In the genomic region with DNA sequence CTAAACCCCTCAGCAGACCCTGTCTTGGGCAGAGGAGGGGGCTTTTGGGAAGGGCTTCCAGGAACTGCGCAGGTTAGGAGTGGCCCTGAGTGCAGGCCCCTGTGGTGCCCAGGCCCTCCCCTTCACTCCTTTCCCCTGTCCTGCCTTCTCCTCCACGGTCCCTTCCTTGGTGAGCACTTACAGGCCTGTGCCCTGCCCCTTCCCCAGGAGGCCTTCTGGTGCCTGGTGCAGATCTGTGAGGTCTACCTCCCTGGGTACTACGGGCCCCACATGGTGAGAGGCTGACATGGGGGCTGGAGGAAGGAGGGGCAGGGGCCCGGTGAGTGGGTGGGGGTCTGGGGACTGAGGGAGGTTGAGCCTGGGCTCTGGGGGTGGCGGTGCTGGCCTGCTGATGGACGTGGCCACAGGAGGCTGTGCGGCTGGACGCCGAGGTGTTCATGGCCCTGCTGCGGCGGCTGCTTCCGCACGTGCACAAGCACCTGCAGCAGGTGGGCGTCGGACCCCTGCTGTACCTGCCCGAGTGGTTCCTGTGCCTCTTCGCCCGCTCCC, we compare ENCODE assay signal across 12 cellular contexts. TPM values are rescaled to one million over a fixed set of nuclear protein-coding genes. Genes with fewer than 3 reads are reported as not detected.
DNase-seq lines count a peak whose midpoint lies in the region; ATAC-seq and TF ChIP-seq lines count a peak whose summit lies in the region.
"Had no signal": no experiment of that assay in that cellular context is flagged by ENCODE, and none has a peak within 500 bp of the region (broad histone marks: within the 10 kb centered on the region; RNA-seq: fewer than 3 reads in every experiment).

No MANE protein-coding gene starts in this region.

- H4K20me1 ChIP-seq in IMR-90 (ENCODE audit: insufficient read depth, low read length): no peaks in the 10 kb centered on the region

- no peak for DNase-seq in CD4-positive, alpha-beta memory T cell
- no peak for DNase-seq in IMR-90
- no peak for DNase-seq in activated naive CD8-positive, alpha-beta T cell treated with anti-CD3 and anti-CD28 coated beads for 36 hours
- no peak for DNase-seq in natural killer cell treated with Interleukin-12 subunit alpha and Interleukin-12 subunit beta and Interleukin-15 and Interleukin-18, amount 100 ng/mL, for 72 hours (ENCODE audit: low spot score)
- DNase-seq in NCI-H2029 (lab: John Stamatoyannopoulos, UW): no peak
- no peak for DNase-seq in GM03348 (ENCODE audit: low spot score)
- DNase-seq: PC-9 had no signal

- H4K5ac ChIP-seq in IMR-90 (ENCODE audit: low read depth, low read length): no peak overlapping the region

- TF ChIP-seq CTCF in IMR-90 (conservative IDR thresholded peaks at IDR 0.05; ENCODE audit: low read depth, low read length): no peak

- peak overlapping the region in 1 of 2 donors; percentile 77 for H3K4me3 ChIP-seq in CD4-positive, alpha-beta memory T cell (ENCODE audit: low read length in 2 of 2)
- no peak overlapping the region for H3K4me3 ChIP-seq in IMR-90 (ENCODE audit: insufficient read depth, low read depth, low read length)
- H3K4me3 ChIP-seq: PC-9, prostate gland had no signal

- H3K9ac ChIP-seq in IMR-90 (ENCODE audit: low read depth, low read length): no peak overlapping the region

- H3K4me2 ChIP-seq in IMR-90 (ENCODE audit: low read depth, low read length): no peak overlapping the region
- H3K4me2 ChIP-seq: PC-9 had no signal

- H2BK15ac ChIP-seq in IMR-90 (ENCODE audit: low read depth, low read length): no peak overlapping the region

- no CpG with 5 or more reads among the region's 18 CpGs for whole genome bisulfite sequencing in IMR-90 (ENCODE audit: extremely low coverage in 2 of 2, insufficient read length in 1 of 2), 2 experiments

- peak overlapping the region; percentile 64 to 98 (median 92) for H3K27ac Mint-ChIP-seq in CD4-positive, alpha-beta memory T cell
- peak overlapping the region; percentile 96 for H3K27ac Mint-ChIP-seq in activated naive CD8-positive, alpha-beta T cell treated with anti-CD3 and anti-CD28 coated beads for 36 hours
- peak overlapping the region; percentile 97 for H3K27ac Mint-ChIP-seq in natural killer cell treated with Interleukin-12 subunit alpha and Interleukin-12 subunit beta and Interleukin-15 and Interleukin-18, amount 100 ng/mL, for 72 hours

- no TSS peak for BruUV-seq in IMR-90 (replicated peaks; lab: Mats Ljungman, UMichigan)

- peaks cover 39 to 88% (median 53%) of the 10 kb centered on the region in 4 donors for H3K4me1 Mint-ChIP-seq in CD4-positive, alpha-beta memory T cell
- peaks cover 58% of the 10 kb centered on the region for H3K4me1 Mint-ChIP-seq in activated naive CD8-positive, alpha-beta T cell treated with anti-CD3 and anti-CD28 coated beads for 36 hours
- H3K4me1 Mint-ChIP-seq in natural killer cell treated with Interleukin-12 subunit alpha and Interleukin-12 subunit beta and Interleukin-15 and Interleukin-18, amount 100 ng/mL, for 72 hours (ENCODE audit: low read depth in 2 of 2): peaks cover 49 to 50% of the 10 kb centered on the region in 2 donors

- H3K27me3 Mint-ChIP-seq in CD4-positive, alpha-beta memory T cell: no peaks in the 10 kb centered on the region
- H3K27me3 Mint-ChIP-seq in activated naive CD8-positive, alpha-beta T cell treated with anti-CD3 and anti-CD28 coated beads for 36 hours: no peaks in the 10 kb centered on the region
- H3K27me3 Mint-ChIP-seq in natural killer cell treated with Interleukin-12 subunit alpha and Interleukin-12 subunit beta and Interleukin-15 and Interleukin-18, amount 100 ng/mL, for 72 hours: no peaks in the 10 kb centered on the region

- peaks cover 84% of the 10 kb centered on the region for H3K4me1 ChIP-seq in CD4-positive, alpha-beta memory T cell (ENCODE audit: insufficient read depth, low read length)
- peaks cover 3% of the 10 kb centered on the region for H3K4me1 ChIP-seq in IMR-90 (ENCODE audit: control insufficient read depth, insufficient read depth, low read length)
- H3K4me1 ChIP-seq: prostate gland had no signal

- peak overlapping the region; percentile 93 to 100 (median 96) for H3K4me3 Mint-ChIP-seq in CD4-positive, alpha-beta memory T cell
- peak overlapping the region; percentile 90 for H3K4me3 Mint-ChIP-seq in activated naive CD8-positive, alpha-beta T cell treated with anti-CD3 and anti-CD28 coated beads for 36 hours
- H3K4me3 Mint-ChIP-seq in natural killer cell treated with Interleukin-12 subunit alpha and Interleukin-12 subunit beta and Interleukin-15 and Interleukin-18, amount 100 ng/mL, for 72 hours: peak overlapping the region; percentile 83

- no peak overlapping the region for H2BK20ac ChIP-seq in IMR-90 (ENCODE audit: low read depth, low read length)

- TF ChIP-seq POLR2A in IMR-90 (IDR thresholded peaks at IDR 0.05; ENCODE audit: low read depth, low read length): no peak

- no peaks in the 10 kb centered on the region for H3K9me1 ChIP-seq in IMR-90 (ENCODE audit: insufficient read depth, low read length)

- no peak overlapping the region for H2AFZ ChIP-seq in IMR-90 (replicated peaks; ENCODE audit: low read length, poor library complexity)
- H2AFZ ChIP-seq: PC-9 had no signal

- H3K56ac ChIP-seq in IMR-90 (ENCODE audit: extremely low read depth, insufficient read depth, low read length): no peak overlapping the region

- TF ChIP-seq RAD21 in IMR-90 (IDR thresholded peaks at IDR 0.05; ENCODE audit: low read length): no peak

- H3K18ac ChIP-seq in IMR-90 (ENCODE audit: low read depth, low read length): no peak overlapping the region

- no peak overlapping the region for H3K14ac ChIP-seq in IMR-90 (replicated peaks; ENCODE audit: low read depth, low read length)

- H2BK5ac ChIP-seq in IMR-90 (ENCODE audit: low read depth, low read length, poor library complexity, severe bottlenecking): no peak overlapping the region

- no peaks in the 10 kb centered on the region for H3K9me3 Mint-ChIP-seq in CD4-positive, alpha-beta memory T cell
- no peaks in the 10 kb centered on the region for H3K9me3 Mint-ChIP-seq in activated naive CD8-positive, alpha-beta T cell treated with anti-CD3 and anti-CD28 coated beads for 36 hours
- no peaks in the 10 kb centered on the region for H3K9me3 Mint-ChIP-seq in natural killer cell treated with Interleukin-12 subunit alpha and Interleukin-12 subunit beta and Interleukin-15 and Interleukin-18, amount 100 ng/mL, for 72 hours

- no peak overlapping the region for H3K4ac ChIP-seq in IMR-90 (ENCODE audit: low read depth, low read length)

- ATAC-seq in IMR-90 (ENCODE audit: low read depth) (no peak), HG02981 (IDR thresholded peaks at IDR 0.05; ENCODE audit: unreplicated experiment) (no peak)
- no peak for ATAC-seq in natural killer cell treated with Interleukin-12 subunit alpha and Interleukin-12 subunit beta and Interleukin-15 and Interleukin-18, amount 100 ng/mL, for 72 hours

- no peak overlapping the region for H3K23ac ChIP-seq in IMR-90 (ENCODE audit: low read depth, low read length)

- H3K79me1 ChIP-seq in IMR-90 (ENCODE audit: low read depth in 1 of 2, low read length in 2 of 2): no peaks in the 10 kb centered on the region

- dilution Hi-C loops in IMR-90 (cut with HindIII; ENCODE audit: low sequenced_read_pairs, unreplicated experiment): no loop called here

- H3K36me3 Mint-ChIP-seq in CD4-positive, alpha-beta memory T cell: peaks cover 20 to 35% of the 10 kb centered on the region in 2 donors
- peaks cover 41% of the 10 kb centered on the region for H3K36me3 Mint-ChIP-seq in activated naive CD8-positive, alpha-beta T cell treated with anti-CD3 and anti-CD28 coated beads for 36 hours
- H3K36me3 Mint-ChIP-seq in natural killer cell treated with Interleukin-12 subunit alpha and Interleukin-12 subunit beta and Interleukin-15 and Interleukin-18, amount 100 ng/mL, for 72 hours: no peaks in the 10 kb centered on the region

- intact Hi-C loops in CD4-positive, alpha-beta memory T cell (cut with micrococcal nuclease): no loop called here
- intact Hi-C loops in IMR-90 (cut with micrococcal nuclease): no loop called here

- H4K8ac ChIP-seq in IMR-90 (ENCODE audit: low read depth in 2 of 2, low read length in 2 of 2): no peak overlapping the region

- H2AK5ac ChIP-seq in IMR-90 (ENCODE audit: low read depth, low read length): no peak overlapping the region

- no peaks in the 10 kb centered on the region for H3K27me3 ChIP-seq in CD4-positive, alpha-beta memory T cell (ENCODE audit: insufficient read depth, low read length)
- H3K27me3 ChIP-seq in IMR-90 (ENCODE audit: control insufficient read depth, insufficient read depth, low read length): peaks cover 39% of the 10 kb centered on the region

- CTCF ChIA-PET in CD4-positive, alpha-beta memory T cell (lab: Charles Lee; ENCODE audit: partially characterized antibody): interaction anchor here (1.1 to 3.4 kb wide), 2 partner anchors 31 to 78 kb away, joined by 3 to 21 read pairs; a partner anchor contains a TSS
- CTCF ChIA-PET in IMR-90 (lab: Yijun Ruan, JAX): interaction anchor here (0.6 kb wide), 1 partner anchor 12 kb away, joined by 4 read pairs; no protein-coding TSS in a partner anchor

- peak overlapping the region; percentile 65 for H2AK9ac ChIP-seq in IMR-90 (replicated peaks; ENCODE audit: low read depth, low read length, poor library complexity)

- H2BK120ac ChIP-seq in IMR-90 (ENCODE audit: low read depth, low read length): no peak overlapping the region

- no peak overlapping the region for H4K91ac ChIP-seq in IMR-90 (ENCODE audit: insufficient read depth, low read depth, low read length)

- POLR2A ChIA-PET in CD4-positive, alpha-beta memory T cell (lab: Charles Lee; ENCODE audit: partially characterized antibody): interaction anchor here (0.7 to 21.5 kb wide), 12 partner anchors 8 to 129 kb away, joined by 3 to 2262 read pairs (median 17); a partner anchor contains a TSS
- POLR2A ChIA-PET in IMR-90 (lab: Charles Lee; ENCODE audit: unreplicated experiment): interaction anchor here (0.6 kb wide), 2 partner anchors 31 to 108 kb away, joined by 6 to 12 read pairs; a partner anchor contains a TSS

- in situ Hi-C loops in IMR-90 (cut with MboI; ENCODE audit: low sequenced_read_pairs): no loop called here

- no peaks in the 10 kb centered on the region for H3K9me3 ChIP-seq in CD4-positive, alpha-beta memory T cell (ENCODE audit: control insufficient read depth in 1 of 2, low read length in 2 of 2)
- H3K9me3 ChIP-seq in IMR-90 (ENCODE audit: control insufficient read depth, insufficient read depth, low read length): no peaks in the 10 kb centered on the region
- H3K9me3 ChIP-seq: prostate gland had no signal

- peaks cover 22% of the 10 kb centered on the region for H3K36me3 ChIP-seq in CD4-positive, alpha-beta memory T cell (ENCODE audit: insufficient read depth, low read length)
- H3K36me3 ChIP-seq in IMR-90 (ENCODE audit: control insufficient read depth, insufficient read depth, low read length): no peaks in the 10 kb centered on the region
- H3K36me3 ChIP-seq: prostate gland had no signal

- H3K27ac ChIP-seq in CD4-positive, alpha-beta memory T cell (ENCODE audit: low read depth, low read length): peak overlapping the region; percentile 81
- H3K27ac ChIP-seq in IMR-90 (ENCODE audit: insufficient read depth, low read length): no peak overlapping the region
- H3K27ac ChIP-seq: PC-9, prostate gland had no signal

RNA-seq across cellular contexts. Expression of a gene that starts 2.6 kb away (rescaled TPM):
- total RNA-seq in CD4-positive, alpha-beta memory T cell: 100 to 1,000 TPM; 371 to 382 TPM
- 100 to 1,000 TPM; 316 to 331 TPM for polyA plus RNA-seq in CD4-positive, alpha-beta memory T cell
- total RNA-seq in IMR-90 (2012; rRNA removed): under 0.01 and 0.18 TPM in 2 replicates
- polyA plus RNA-seq in IMR-90 (2012; rRNA removed): 0.07 and 0.11 TPM in 2 replicates
- polyA plus RNA-seq in IMR-90 (2012; cell fraction: cytosol; rRNA removed): 0.09 and 0.12 TPM in 2 replicates
- polyA plus RNA-seq in IMR-90 (2012; cell fraction: nucleus; rRNA removed; ENCODE audit: low replicate concordance): 0.44 and 0.94 TPM in 2 replicates
- total RNA-seq in activated naive CD8-positive, alpha-beta T cell treated with anti-CD3 and anti-CD28 coated beads for 36 hours: 100 to 1,000 TPM; 117 to 121 TPM
- total RNA-seq in natural killer cell treated with Interleukin-12 subunit alpha and Interleukin-12 subunit beta and Interleukin-15 and Interleukin-18, amount 100 ng/mL, for 72 hours: 10 to 100 TPM; 79.5 to 88.8 TPM
- total RNA-seq: NCI-H460, PC-9 had no signal
- polyA plus RNA-seq: keratinocyte had no signal

RNA-seq across cellular contexts. Expression of a gene that starts 4.8 kb away (rescaled TPM):
- total RNA-seq in CD4-positive, alpha-beta memory T cell: 100 to 1,000 TPM; 159 to 161 TPM
- polyA plus RNA-seq in CD4-positive, alpha-beta memory T cell: 100 to 1,000 TPM; 474 to 774 TPM
- total RNA-seq in IMR-90 (2012; rRNA removed): 294 and 313 TPM in 2 replicates
- polyA plus RNA-seq in IMR-90 (2012; rRNA removed): 228 and 260 TPM in 2 replicates
- polyA plus RNA-seq in IMR-90 (2012; cell fraction: cytosol; rRNA removed): 268 and 304 TPM in 2 replicates
- polyA plus RNA-seq in IMR-90 (2012; cell fraction: nucleus; rRNA removed; ENCODE audit: low replicate concordance): 122 and 203 TPM in 2 replicates
- 100 to 1,000 TPM; 262 to 269 TPM for total RNA-seq in activated naive CD8-positive, alpha-beta T cell treated with anti-CD3 and anti-CD28 coated beads for 36 hours
- total RNA-seq in natural killer cell treated with Interleukin-12 subunit alpha and Interleukin-12 subunit beta and Interleukin-15 and Interleukin-18, amount 100 ng/mL, for 72 hours: 100 to 1,000 TPM; 317 to 378 TPM

RNA-seq across cellular contexts. Expression of a gene that starts 9.0 kb away (rescaled TPM):
- 1 to 10 TPM; 2.3 to 3.3 TPM for total RNA-seq in CD4-positive, alpha-beta memory T cell
- polyA plus RNA-seq in CD4-positive, alpha-beta memory T cell: under 1 TPM; 0.45 to 0.81 TPM
- total RNA-seq in IMR-90 (2012; rRNA removed): under 0.01 TPM in 2 replicates
- polyA plus RNA-seq in IMR-90 (2012; rRNA removed): 0.23 and 0.32 TPM in 2 replicates
- 0.09 and 0.19 TPM in 2 replicates for polyA plus RNA-seq in IMR-90 (2012; cell fraction: cytosol; rRNA removed)
- polyA plus RNA-seq in IMR-90 (2012; cell fraction: nucleus; rRNA removed; ENCODE audit: low replicate concordance): 1.1 and 2.8 TPM in 2 replicates
- total RNA-seq in activated naive CD8-positive, alpha-beta T cell treated with anti-CD3 and anti-CD28 coated beads for 36 hours: 1 to 10 TPM; 3.1 to 3.7 TPM
- total RNA-seq in natural killer cell treated with Interleukin-12 subunit alpha and Interleukin-12 subunit beta and Interleukin-15 and Interleukin-18, amount 100 ng/mL, for 72 hours: 1 to 10 TPM; 2.3 to 4.9 TPM
- total RNA-seq: G401 had no signal
- polyA plus RNA-seq: keratinocyte had no signal

RNA-seq across cellular contexts. Expression of a gene that starts 14.7 kb away (rescaled TPM):
- total RNA-seq in CD4-positive, alpha-beta memory T cell: 10 to 100 TPM; 51.8 to 55.9 TPM
- polyA plus RNA-seq in CD4-positive, alpha-beta memory T cell: 1 to 10 TPM; 6.7 to 8.3 TPM
- total RNA-seq in IMR-90 (2012; rRNA removed): 1.9 and 2.0 TPM in 2 replicates
- polyA plus RNA-seq in IMR-90 (2012; rRNA removed): 10.3 and 12.6 TPM in 2 replicates
- 8.4 and 12.7 TPM in 2 replicates for polyA plus RNA-seq in IMR-90 (2012; cell fraction: cytosol; rRNA removed)
- 53.4 and 98.2 TPM in 2 replicates for polyA plus RNA-seq in IMR-90 (2012; cell fraction: nucleus; rRNA removed; ENCODE audit: low replicate concordance)
- total RNA-seq in activated naive CD8-positive, alpha-beta T cell treated with anti-CD3 and anti-CD28 coated beads for 36 hours: 10 to 100 TPM; 31.2 to 33.7 TPM
- total RNA-seq in natural killer cell treated with Interleukin-12 subunit alpha and Interleukin-12 subunit beta and Interleukin-15 and Interleukin-18, amount 100 ng/mL, for 72 hours: 10 to 100 TPM; 25.9 to 47.8 TPM

RNA-seq across cellular contexts. Expression of a gene that starts 21.8 kb away (rescaled TPM):
- total RNA-seq in CD4-positive, alpha-beta memory T cell: 10 to 100 TPM; 78.1 to 79.9 TPM
- 10 to 100 TPM; 55.2 to 58.3 TPM for polyA plus RNA-seq in CD4-positive, alpha-beta memory T cell
- total RNA-seq in IMR-90 (2012; rRNA removed): 47.8 and 58.4 TPM in 2 replicates
- polyA plus RNA-seq in IMR-90 (2012; rRNA removed): 50.7 and 55.3 TPM in 2 replicates
- 63.7 and 69.8 TPM in 2 replicates for polyA plus RNA-seq in IMR-90 (2012; cell fraction: cytosol; rRNA removed)
- polyA plus RNA-seq in IMR-90 (2012; cell fraction: nucleus; rRNA removed; ENCODE audit: low replicate concordance): 106 and 200 TPM in 2 replicates
- total RNA-seq in activated naive CD8-positive, alpha-beta T cell treated with anti-CD3 and anti-CD28 coated beads for 36 hours: 10 to 100 TPM; 64.9 to 67.7 TPM
- 100 to 1,000 TPM in 1 of 2 donors, 10 to 100 TPM in 1; 95.8 to 112 TPM for total RNA-seq in natural killer cell treated with Interleukin-12 subunit alpha and Interleukin-12 subunit beta and Interleukin-15 and Interleukin-18, amount 100 ng/mL, for 72 hours

Comparison
In these comparisons a context has a peak if more than half of its experiments do, and no peak if none do; other contexts are left out.
1. RNA of a gene that starts 2.6 kb away (total RNA-seq): 371 to 382 TPM in CD4-positive, alpha-beta memory T cell, 117 to 121 TPM in activated naive CD8-positive, alpha-beta T cell treated with anti-CD3 and anti-CD28 coated beads for 36 hours and 79.5 to 88.8 TPM in natural killer cell treated with Interleukin-12 subunit alpha and Interleukin-12 subunit beta and Interleukin-15 and Interleukin-18, amount 100 ng/mL, for 72 hours; under 0.01 to 0.18 TPM in IMR-90; every median in the first group is over 10 times any median in the second.
2. Peak in every context shown above with its lines, with median percentiles within 50 percentile points of each other: H3K27ac Mint-ChIP-seq and H3K4me3 Mint-ChIP-seq.